27 cellular contexts compared by ENCODE assay signal in the genomic region with DNA sequence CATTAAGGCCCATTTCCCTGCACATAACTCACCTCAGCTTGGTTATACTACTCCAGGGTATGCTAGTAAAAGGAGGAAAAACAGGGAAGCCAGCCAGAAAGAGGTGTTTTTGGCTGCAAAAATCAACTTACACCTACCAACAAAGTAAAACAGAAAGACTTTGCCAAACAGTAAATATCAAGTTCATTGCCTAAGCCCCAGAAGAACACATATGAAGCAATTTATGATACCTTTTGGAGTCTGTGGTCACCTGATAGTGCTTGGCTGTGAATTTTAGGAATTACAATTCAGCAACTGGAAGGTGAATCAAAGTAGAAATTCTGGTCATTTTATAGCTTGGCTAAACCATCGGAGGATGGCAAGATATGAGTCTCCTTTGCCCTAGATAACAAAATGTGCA.
"Had no signal": no experiment of that assay in that cellular context is flagged by ENCODE, and none has a peak within 500 bp of the region (broad histone marks: within the 10 kb centered on the region; RNA-seq: fewer than 3 reads in every experiment).

No MANE protein-coding gene starts in this region.

- H3K4me1 ChIP-seq: stomach, suprapubic skin, testis, thyroid gland, tibial artery, tibial nerve, upper lobe of left lung, upper lobe of right lung, uterus, vagina had no signal

- H3K27me3 ChIP-seq: stomach, suprapubic skin, testis, thyroid gland, tibial artery, tibial nerve, transverse colon, upper lobe of left lung, upper lobe of right lung, uterus, vagina had no signal

- DNase-seq: stimulated activated CD4-positive, alpha-beta T cell treated with anti-CD3 and anti-CD28 coated beads, Interleukin-2, amount 100 ng/mL, for 48 hours; stimulated activated CD4-positive, alpha-beta T cell treated with anti-CD3 and anti-CD28 coated beads, Interleukin-4, amount 100 ng/mL, for 1 hour; stimulated activated CD4-positive, alpha-beta T cell treated with anti-CD3 and anti-CD28 coated beads, Interleukin-4, amount 100 ng/mL, for 24 hours; stimulated activated CD4-positive, alpha-beta T cell treated with anti-CD3 and anti-CD28 coated beads, Interleukin-4, amount 100 ng/mL, for 4 hours; stimulated activated CD8-positive, alpha-beta memory T cell treated with anti-CD3 and anti-CD28 coated beads, Interleukin-4, amount 100 ng/mL, for 48 hours; stimulated activated naive B cell treated with anti-CD40 and anti-IgM and Interleukin-4, amounts not matched to agents 10 μg/mL and 1 μg/mL and 100 μg/mL, for 72 hours; stimulated activated naive CD4-positive, alpha-beta T cell; stimulated activated naive CD4-positive, alpha-beta T cell treated with Interleukin-2 at 50 U/mL for 16 hours; stimulated activated naive CD8-positive, alpha-beta T cell treated with anti-CD3 and anti-CD28 coated beads, Interleukin-15, amount 100 ng/mL, for 72 hours; stimulated activated naive CD8-positive, alpha-beta T cell treated with anti-CD3 and anti-CD28 coated beads, Interleukin-15, Interleukin-2, amounts not matched to agents 100 U/mL and 50 U/mL, for 24 hours; stomach; substantia nigra; testis; thyroid gland; tibial artery; transverse colon; trophoblast cell; upper lobe of left lung; upper lobe of right lung; uterus had no signal

- H3K9me3 ChIP-seq: stomach, suprapubic skin, testis, thoracic aorta, thyroid gland, tibial artery, tibial nerve, transverse colon, upper lobe of left lung, upper lobe of right lung, uterus, vagina had no signal

- FAIRE-seq: urothelium cell line had no signal

- ATAC-seq: stimulated activated effector memory CD8-positive, alpha-beta T cell treated with anti-CD3 and anti-CD28 coated beads, Interleukin-12 subunit alpha, Interleukin-12 subunit beta, amount 100 ng/mL, for 72 hours; stimulated activated memory B cell treated with anti-CD40 and anti-IgM and Interleukin-4, amounts not matched to agents 10 μg/mL and 1 μg/mL and 100 μg/mL, for 72 hours; stimulated activated naive B cell treated with anti-CD40 and anti-IgM and Interleukin-4, amounts not matched to agents 10 μg/mL and 1 μg/mL and 100 μg/mL, for 72 hours; stimulated activated naive CD8-positive, alpha-beta T cell treated with anti-CD3 and anti-CD28 coated beads, Interleukin-15, amount 100 ng/mL, for 72 hours; stimulated activated naive CD8-positive, alpha-beta T cell treated with anti-CD3 and anti-CD28 coated beads, Interleukin-15, Interleukin-2, amounts not matched to agents 100 U/mL and 50 U/mL, for 24 hours; upper lobe of right lung had no signal

- H3K4me3 ChIP-seq: stomach, suprapubic skin, testis, thoracic aorta, thyroid gland, tibial artery, tibial nerve, transverse colon, upper lobe of left lung, upper lobe of right lung, uterus, vagina had no signal

- H3K27ac ChIP-seq: stomach, suprapubic skin, testis, thoracic aorta, thyroid gland, tibial artery, tibial nerve, transverse colon, upper lobe of left lung, upper lobe of right lung, uterus, vagina had no signal

- H3K36me3 ChIP-seq: stomach, suprapubic skin, thoracic aorta, thyroid gland, tibial artery, tibial nerve, transverse colon, upper lobe of left lung, upper lobe of right lung, uterus, vagina had no signal
